Comparison of ENCODE assay signal across 23 cellular contexts in genomic region chr15:58465070-58465469, GRCh38. TPM values are rescaled to one million over a fixed set of nuclear protein-coding genes. Genes with fewer than 3 reads are reported as not detected.
A peak's percentile ranks its signal among the peaks of the same experiment; 100 is the strongest.
DNase-seq lines count a peak whose midpoint lies in the region; ATAC-seq and TF ChIP-seq lines count a peak whose summit lies in the region.
"Had no signal": no experiment of that assay in that cellular context is flagged by ENCODE, and none has a peak within 500 bp of the region (broad histone marks: within the 10 kb centered on the region; RNA-seq: fewer than 3 reads in every experiment).

No MANE protein-coding gene starts in this region.

- H4K20me1 ChIP-seq in BLaER1 treated with 17β-estradiol and CSF1 and Interleukin-3, amounts not matched to agents 10 nM and 100 nM, result no peaks in the 10 kb centered on the region
- H4K20me1 ChIP-seq in DND-41 (ENCODE audit: insufficient read depth, low read length), result no peaks in the 10 kb centered on the region

- no peak overlapping the region for H3K4me3 ChIP-seq in BLaER1 treated with 17β-estradiol and CSF1 and Interleukin-3, amounts not matched to agents 10 nM and 100 nM
- H3K4me3 ChIP-seq in DND-41 (ENCODE audit: low read depth in 1 of 2, low read length in 2 of 2), result no peak overlapping the region
- H3K4me3 ChIP-seq in mesenchymal stem cell (ENCODE audit: insufficient read depth in 1 of 2, low read depth in 1 of 2, low read length in 2 of 2), result no peak overlapping the region
- H3K4me3 ChIP-seq: GM12878 had no signal

- no peaks in the 10 kb centered on the region for H3K27me3 ChIP-seq in BLaER1 treated with 17β-estradiol and CSF1 and Interleukin-3, amounts not matched to agents 10 nM and 100 nM
- H3K27me3 ChIP-seq in DND-41 (ENCODE audit: insufficient read depth, low read length, poor library complexity) (no peaks in the 10 kb centered on the region), mesenchymal stem cell (ENCODE audit: control insufficient read depth in 1 of 2, insufficient read depth in 1 of 2, low read length in 2 of 2) (no peaks in the 10 kb centered on the region)
- H3K27me3 ChIP-seq: BE2C had no signal

- H3K4me1 ChIP-seq in BLaER1 treated with 17β-estradiol and CSF1 and Interleukin-3, amounts not matched to agents 10 nM and 100 nM, result peaks cover 61 to 100% (median 93%) of the 10 kb centered on the region in 10 experiments
- H3K4me1 ChIP-seq in DND-41 (ENCODE audit: insufficient read depth, low read length) (peaks cover 43% of the 10 kb centered on the region), mesenchymal stem cell (ENCODE audit: control insufficient read depth, insufficient read depth, low read depth, low read length) (peaks cover 23% of the 10 kb centered on the region)

- no peak overlapping the region for H4K91ac ChIP-seq in mesenchymal stem cell (ENCODE audit: low read length)

- no peaks in the 10 kb centered on the region for H3K79me1 ChIP-seq in mesenchymal stem cell (replicated peaks; ENCODE audit: low read length, poor library complexity, severe bottlenecking)

- no peak overlapping the region for H3K14ac ChIP-seq in mesenchymal stem cell (ENCODE audit: low read length in 2 of 2)

- peak overlapping the region; percentile 20 for H3K27ac Mint-ChIP-seq in activated T-helper 2 cell treated with anti-CD3 and anti-CD28 coated beads, Interferon-gamma antibody, Interleukin-2, Interleukin-4, amounts not matched to agents 10 μg/mL and 5 μg/mL and 100 μg/mL, durations not matched to agents 14 hours and 24 hours and 36 hours
- H3K27ac Mint-ChIP-seq: CD4-positive, alpha-beta T cell; HFFc6 had no signal

- no peak overlapping the region for H2BK15ac ChIP-seq in mesenchymal stem cell (ENCODE audit: low read depth, poor library complexity, severe bottlenecking)

- intact Hi-C loops in activated T-helper 2 cell treated with anti-CD3 and anti-CD28 coated beads, Interferon-gamma antibody, Interleukin-2, Interleukin-4, amounts not matched to agents 10 μg/mL and 5 μg/mL and 100 μg/mL, durations not matched to agents 14 hours and 24 hours and 36 hours (cut with micrococcal nuclease), result no loop called here

- no peak for TF ChIP-seq CTCF in DND-41 (IDR thresholded peaks at IDR 0.05; ENCODE audit: borderline replicate concordance, extremely low read depth, low read length, poor library complexity, severe bottlenecking)

- peaks cover 0 to 7% (median 0%) of the 10 kb centered on the region in 11 experiments; a peak in 1 of 22 replicates for H3K9me3 ChIP-seq in BLaER1 treated with 17β-estradiol and CSF1 and Interleukin-3, amounts not matched to agents 10 nM and 100 nM (replicated peaks in 1 of 11)
- no peaks in the 10 kb centered on the region for H3K9me3 ChIP-seq in DND-41 (ENCODE audit: insufficient read depth, low read length, severe bottlenecking)
- H3K9me3 ChIP-seq in mesenchymal stem cell (ENCODE audit: control insufficient read depth, low read length), result no peaks in the 10 kb centered on the region
- H3K9me3 ChIP-seq: BE2C had no signal

- H3K18ac ChIP-seq in mesenchymal stem cell (ENCODE audit: low read depth in 1 of 2, low read length in 2 of 2), result no peak overlapping the region

- no peak overlapping the region for H2BK5ac ChIP-seq in mesenchymal stem cell (ENCODE audit: low read depth, low read length, poor library complexity, severe bottlenecking)

- H2BK120ac ChIP-seq in mesenchymal stem cell (ENCODE audit: low read depth, low read length), result no peak overlapping the region

- H3K27me3 Mint-ChIP-seq in activated T-helper 2 cell treated with anti-CD3 and anti-CD28 coated beads, Interferon-gamma antibody, Interleukin-2, Interleukin-4, amounts not matched to agents 10 μg/mL and 5 μg/mL and 100 μg/mL, durations not matched to agents 14 hours and 24 hours and 36 hours (ENCODE audit: low read depth), result no peaks in the 10 kb centered on the region
- H3K27me3 Mint-ChIP-seq: CD4-positive, alpha-beta T cell had no signal

- no peak overlapping the region for H3K27ac ChIP-seq in BLaER1 treated with 17β-estradiol and CSF1 and Interleukin-3, amounts not matched to agents 10 nM and 100 nM
- H3K27ac ChIP-seq in DND-41 (ENCODE audit: low read length) (peak overlapping the region; percentile 73), mesenchymal stem cell (ENCODE audit: low read length, poor library complexity, severe bottlenecking) (no peak overlapping the region)

- H2AK5ac ChIP-seq in mesenchymal stem cell (ENCODE audit: low read length, severe bottlenecking), result peak overlapping the region; percentile 86

- no peak overlapping the region for H4K8ac ChIP-seq in mesenchymal stem cell (ENCODE audit: low read length)

- H3K9ac ChIP-seq in BLaER1 treated with 17β-estradiol and CSF1 and Interleukin-3, amounts not matched to agents 10 nM and 100 nM, result no peak overlapping the region
- H3K9ac ChIP-seq in DND-41 (ENCODE audit: low read depth, low read length), result no peak overlapping the region
- no peak overlapping the region for H3K9ac ChIP-seq in mesenchymal stem cell (ENCODE audit: low read length)

- ATAC-seq in DND-41 (ENCODE audit: insufficient read depth, low read depth), result no peak
- ATAC-seq: GM12878, Right ventricle myocardium inferior had no signal

- H2BK12ac ChIP-seq in mesenchymal stem cell (ENCODE audit: low read length in 2 of 2), result no peak overlapping the region

- no peaks in the 10 kb centered on the region for H3K36me3 Mint-ChIP-seq in activated T-helper 2 cell treated with anti-CD3 and anti-CD28 coated beads, Interferon-gamma antibody, Interleukin-2, Interleukin-4, amounts not matched to agents 10 μg/mL and 5 μg/mL and 100 μg/mL, durations not matched to agents 14 hours and 24 hours and 36 hours (ENCODE audit: low read depth)

- no peak overlapping the region for H3K4me3 Mint-ChIP-seq in activated T-helper 2 cell treated with anti-CD3 and anti-CD28 coated beads, Interferon-gamma antibody, Interleukin-2, Interleukin-4, amounts not matched to agents 10 μg/mL and 5 μg/mL and 100 μg/mL, durations not matched to agents 14 hours and 24 hours and 36 hours (ENCODE audit: low read depth)
- H3K4me3 Mint-ChIP-seq: CD4-positive, alpha-beta T cell; HFFc6 had no signal

- no peak overlapping the region for H3K23ac ChIP-seq in mesenchymal stem cell (ENCODE audit: low read length in 2 of 2)

- H3K9me3 Mint-ChIP-seq in activated T-helper 2 cell treated with anti-CD3 and anti-CD28 coated beads, Interferon-gamma antibody, Interleukin-2, Interleukin-4, amounts not matched to agents 10 μg/mL and 5 μg/mL and 100 μg/mL, durations not matched to agents 14 hours and 24 hours and 36 hours, result no peaks in the 10 kb centered on the region
- H3K9me3 Mint-ChIP-seq: CD4-positive, alpha-beta T cell; HFFc6 had no signal

- H3K4ac ChIP-seq in mesenchymal stem cell (ENCODE audit: low read depth in 1 of 2, low read length in 2 of 2), result no peak overlapping the region

- no peaks in the 10 kb centered on the region for H3K36me3 ChIP-seq in BLaER1 treated with 17β-estradiol and CSF1 and Interleukin-3, amounts not matched to agents 10 nM and 100 nM
- H3K36me3 ChIP-seq in DND-41 (ENCODE audit: insufficient read depth, low read length) (no peaks in the 10 kb centered on the region), mesenchymal stem cell (ENCODE audit: control insufficient read depth in 1 of 2, insufficient read depth in 2 of 2, low read depth in 1 of 2, low read length in 2 of 2) (no peaks in the 10 kb centered on the region)
- H3K36me3 ChIP-seq: BE2C had no signal

- H3K4me1 Mint-ChIP-seq in activated T-helper 2 cell treated with anti-CD3 and anti-CD28 coated beads, Interferon-gamma antibody, Interleukin-2, Interleukin-4, amounts not matched to agents 10 μg/mL and 5 μg/mL and 100 μg/mL, durations not matched to agents 14 hours and 24 hours and 36 hours (ENCODE audit: low read depth), result peaks cover 61% of the 10 kb centered on the region

- no peak for DNase-seq in DND-41
- no peak for DNase-seq in activated T-helper 2 cell treated with anti-CD3 and anti-CD28 coated beads, Interferon-gamma antibody, Interleukin-2, Interleukin-4, amounts not matched to agents 10 μg/mL and 5 μg/mL and 100 μg/mL, durations not matched to agents 14 hours and 24 hours and 36 hours (ENCODE audit: low spot score)
- no peak for DNase-seq in mesenchymal stem cell
- no peak for DNase-seq in activated CD4-positive, CD25-positive, alpha-beta regulatory T cell treated with anti-CD3 and anti-CD28 coated beads, Interleukin-2, amount 50 U/mL, for 72 hours
- DNase-seq in GM03348 (ENCODE audit: low spot score), result no peak
- no peak for DNase-seq in NCI-H1105 (lab: John Stamatoyannopoulos, UW)
- DNase-seq in DMS 273 (lab: John Stamatoyannopoulos, UW; ENCODE audit: unreplicated experiment), result no peak
- DNase-seq: BE2C; CD4-positive, alpha-beta T cell; KG1; NCI-H1105 treated with DMSO at 0.1 percent for 48 hours; NCI-H1694; NCI-H2081; NCI-H2171; NCI-H524 treated with DMSO at 0.1 percent for 48 hours; NCI-H82; OCI-M1 had no signal

- H3K4me2 ChIP-seq in BLaER1 treated with 17β-estradiol and CSF1 and Interleukin-3, amounts not matched to agents 10 nM and 100 nM, result peak overlapping the region in 7 of 11 experiments; percentile 6 to 76 (median 41); a peak in 8 of 22 replicates
- H3K4me2 ChIP-seq in DND-41 (ENCODE audit: insufficient read depth, low read length) (no peak overlapping the region), mesenchymal stem cell (ENCODE audit: low read length, poor library complexity, severe bottlenecking) (no peak overlapping the region)

- no peak overlapping the region for H2AFZ ChIP-seq in DND-41 (ENCODE audit: low read depth, low read length)
- H2AFZ ChIP-seq in mesenchymal stem cell (ENCODE audit: low read depth, low read length), result no peak overlapping the region

- no peaks in the 10 kb centered on the region for H3K79me2 ChIP-seq in DND-41 (ENCODE audit: insufficient read depth, low read length)

RNA-seq across cellular contexts. Expression of gene LIPC, which starts 33.3 kb away (rescaled TPM):
- 1.1 and 1.7 TPM in 2 replicates for total RNA-seq in activated T-helper 2 cell treated with anti-CD3 and anti-CD28 coated beads, Interferon-gamma antibody, Interleukin-2, Interleukin-4, amounts not matched to agents 10 μg/mL and 5 μg/mL and 100 μg/mL, durations not matched to agents 14 hours and 24 hours and 36 hours
- not detected for polyA plus RNA-seq in mesenchymal stem cell (2013, experiment 1 of 2)
- polyA plus RNA-seq in mesenchymal stem cell (2013, experiment 2 of 2), result not detected
- total RNA-seq: A673, HFFc6, SK-MEL-5 had no signal

Comparison
In these comparisons a context has a peak if more than half of its experiments do, and no peak if none do; other contexts are left out.
1. H3K4me2 ChIP-seq: peak in BLaER1 treated with 17β-estradiol and CSF1 and Interleukin-3, amounts not matched to agents 10 nM and 100 nM (7 of 11); none in DND-41 (single experiment) and mesenchymal stem cell (single experiment).